Comparison of ENCODE assay signal across 18 cellular contexts in genomic region chr11:30422828-30423648, GRCh38.
DNase-seq lines count a peak whose midpoint lies in the region; ATAC-seq, FAIRE-seq and TF ChIP-seq lines count a peak whose summit lies in the region.
"Had no signal": no experiment of that assay in that cellular context is flagged by ENCODE, and none has a peak within 500 bp of the region (broad histone marks: within the 10 kb centered on the region; RNA-seq: fewer than 3 reads in every experiment).

No MANE protein-coding gene starts in this region.

- H3K4me1 ChIP-seq in HUES6 (ENCODE audit: control insufficient read depth, insufficient read depth, low read length): peaks cover 22% of the 10 kb centered on the region
- H3K4me1 ChIP-seq in right lobe of liver: peaks cover 0 to 14% (median 6%) of the 10 kb centered on the region in 4 donors
- no peaks in the 10 kb centered on the region for H3K4me1 ChIP-seq in small intestine (ENCODE audit: control insufficient read depth in 2 of 2, insufficient read depth in 1 of 2, low read depth in 1 of 2, low read length in 1 of 2)
- H3K4me1 ChIP-seq: Caco-2 had no signal

- H3K36me3 ChIP-seq in HUES6 (ENCODE audit: control insufficient read depth, insufficient read depth, low read length): no peaks in the 10 kb centered on the region
- no peaks in the 10 kb centered on the region for H3K36me3 ChIP-seq in right lobe of liver
- H3K36me3 ChIP-seq in small intestine (ENCODE audit: control insufficient read depth in 2 of 2, insufficient read depth in 2 of 2, low read length in 2 of 2): no peaks in the 10 kb centered on the region

- H3K27ac ChIP-seq in HUES6 (ENCODE audit: low read depth, low read length) (no peak overlapping the region; the same call in 1 of the 2 replicates), right lobe of liver (no peak overlapping the region), small intestine (ENCODE audit: low read depth in 1 of 2, low read length in 1 of 2) (no peak overlapping the region)

- TF ChIP-seq CTCF in brain (conservative IDR thresholded peaks at IDR 0.05) (no peak), right lobe of liver (IDR thresholded peaks at IDR 0.05) (no peak), GM13976 (IDR thresholded peaks at IDR 0.05; ENCODE audit: borderline replicate concordance, control extremely low read depth, extremely low read depth, insufficient read depth, missing control alignments) (no peak)

- H3K9me3 ChIP-seq in HUES6 (ENCODE audit: control insufficient read depth, insufficient read depth, low read depth, low read length): no peaks in the 10 kb centered on the region
- H3K9me3 ChIP-seq in right lobe of liver: no peaks in the 10 kb centered on the region
- H3K9me3 ChIP-seq in small intestine (ENCODE audit: control insufficient read depth, low read depth): no peaks in the 10 kb centered on the region
- H3K9me3 ChIP-seq: Caco-2 had no signal

- H3K9me3 Mint-ChIP-seq in brain: peaks cover 0 to 2% (median 0%) of the 10 kb centered on the region in 5 experiments
- H3K9me3 Mint-ChIP-seq: activated naive CD4-positive, alpha-beta T cell treated with anti-CD3 and anti-CD28 coated beads, Interleukin-2, amount 50 U/mL, for 24 hours; natural killer cell treated with Interleukin-12 subunit alpha and Interleukin-12 subunit beta and Interleukin-15 and Interleukin-18, amount 100 ng/mL, for 72 hours had no signal

- H3K36me3 Mint-ChIP-seq in brain: no peaks in the 10 kb centered on the region
- H3K36me3 Mint-ChIP-seq: activated naive CD4-positive, alpha-beta T cell treated with anti-CD3 and anti-CD28 coated beads, Interleukin-2, amount 50 U/mL, for 24 hours; natural killer cell treated with Interleukin-12 subunit alpha and Interleukin-12 subunit beta and Interleukin-15 and Interleukin-18, amount 100 ng/mL, for 72 hours had no signal

- no peak overlapping the region for H3K9ac ChIP-seq in HUES6 (ENCODE audit: low read length)

- 24% methylated on average over 9 of the region's 9 CpGs for WGBS in right lobe of liver (ENCODE audit: insufficient coverage, low coverage, low lambda C conversion rate, missing lambda C conversion rate)
- 9 to 49% (median 26%) methylated on average over 9 of the region's 9 CpGs for WGBS in small intestine, 3 donors

- peak overlapping the region; percentile 24; the same call in 1 of the 2 replicates for H3K4me3 ChIP-seq in HUES6 (ENCODE audit: low read depth, low read length)
- H3K4me3 ChIP-seq in right lobe of liver: peak overlapping the region in 1 of 3 donors; percentile 2
- H3K4me3 ChIP-seq in small intestine (ENCODE audit: low read depth in 1 of 2, low read length in 2 of 2): no peak overlapping the region

- in situ Hi-C loops in GM13976 (cut with MboI; ENCODE audit: low sequenced_read_pairs, unreplicated experiment): no loop called here

- DNase-seq in right lobe of liver (peak in 1 of 3 donors; percentile 50), small intestine (peak; percentile 25), AG08396 (ENCODE audit: low spot score) (no peak), GM13976 (ENCODE audit: low spot score) (no peak)
- DNase-seq in stimulated activated CD4-positive, alpha-beta T cell treated with anti-CD3 and anti-CD28 coated beads, Interleukin-15, amount 100 ng/mL, for 24 hours: no peak
- DNase-seq: activated CD4-positive, alpha-beta T cell treated with anti-CD3 and anti-CD28 coated beads, Interleukin-2, amount 50 U/mL, for 4 hours; AML-193; Caco-2; glutamatergic neuron; mammary epithelial cell; NCI-H1048; NCI-H2081; NCI-H446 treated with DMSO at 0.1 percent for 48 hours; T-helper 1 cell had no signal

- H3K4me3 Mint-ChIP-seq in brain: peak overlapping the region in 2 of 5 experiments; percentile 38 to 51
- H3K4me3 Mint-ChIP-seq: activated naive CD4-positive, alpha-beta T cell treated with anti-CD3 and anti-CD28 coated beads, Interleukin-2, amount 50 U/mL, for 24 hours; natural killer cell treated with Interleukin-12 subunit alpha and Interleukin-12 subunit beta and Interleukin-15 and Interleukin-18, amount 100 ng/mL, for 72 hours had no signal

- TF ChIP-seq POLR2A in right lobe of liver (IDR thresholded peaks at IDR 0.05): no peak

- H3K4me1 Mint-ChIP-seq in brain: peaks cover 48% of the 10 kb centered on the region
- H3K4me1 Mint-ChIP-seq: activated naive CD4-positive, alpha-beta T cell treated with anti-CD3 and anti-CD28 coated beads, Interleukin-2, amount 50 U/mL, for 24 hours had no signal

- peak; percentile 76 to 87 (median 84) for ATAC-seq in right lobe of liver
- ATAC-seq: natural killer cell treated with Interleukin-12 subunit alpha and Interleukin-12 subunit beta and Interleukin-15 and Interleukin-18, amount 100 ng/mL, for 72 hours had no signal

- peak overlapping the region; percentile 13 to 67 (median 50) for H3K27ac Mint-ChIP-seq in brain
- H3K27ac Mint-ChIP-seq: activated naive CD4-positive, alpha-beta T cell treated with anti-CD3 and anti-CD28 coated beads, Interleukin-2, amount 50 U/mL, for 24 hours; natural killer cell treated with Interleukin-12 subunit alpha and Interleukin-12 subunit beta and Interleukin-15 and Interleukin-18, amount 100 ng/mL, for 72 hours had no signal

- H3K27me3 Mint-ChIP-seq in brain: no peaks in the 10 kb centered on the region
- H3K27me3 Mint-ChIP-seq: natural killer cell treated with Interleukin-12 subunit alpha and Interleukin-12 subunit beta and Interleukin-15 and Interleukin-18, amount 100 ng/mL, for 72 hours had no signal

- no peaks in the 10 kb centered on the region for H3K27me3 ChIP-seq in HUES6 (ENCODE audit: control insufficient read depth, insufficient read depth, low read length)
- no peaks in the 10 kb centered on the region for H3K27me3 ChIP-seq in right lobe of liver
- H3K27me3 ChIP-seq in small intestine (ENCODE audit: control insufficient read depth in 2 of 2, insufficient read depth in 2 of 2, low read length in 2 of 2): no peaks in the 10 kb centered on the region

- FAIRE-seq in small intestine (lab: Jason Lieb, UNC): no peak

- intact Hi-C loops in right lobe of liver (cut with DNase I): no loop called here
